7 cellular contexts compared by ENCODE assay signal in genomic region chrX:129786210-129786651, GRCh38. TPM values are rescaled to one million over a fixed set of nuclear protein-coding genes. Genes with fewer than 3 reads are reported as not detected.
DNase-seq lines count a peak whose midpoint lies in the region; ATAC-seq and TF ChIP-seq lines count a peak whose summit lies in the region.

No MANE protein-coding gene starts in this region.

- CTCF ChIA-PET in PC-9 (lab: Charles Lee): no interaction called here

- H3K9me2 ChIP-seq in PC-9 (ENCODE audit: insufficient read depth): no peaks in the 10 kb centered on the region

- H3F3A ChIP-seq in PC-9 (ENCODE audit: insufficient read depth, low read depth): no peaks in the 10 kb centered on the region

- no peaks in the 10 kb centered on the region for H3K9me3 Mint-ChIP-seq in natural killer cell treated with Interleukin-12 subunit alpha and Interleukin-12 subunit beta and Interleukin-15 and Interleukin-18, amount 100 ng/mL, for 72 hours

- H3K36me3 ChIP-seq in esophagus squamous epithelium (no peaks in the 10 kb centered on the region), PC-9 (ENCODE audit: low read depth) (no peaks in the 10 kb centered on the region)

- peaks cover 14% of the 10 kb centered on the region for H3K36me3 Mint-ChIP-seq in natural killer cell treated with Interleukin-12 subunit alpha and Interleukin-12 subunit beta and Interleukin-15 and Interleukin-18, amount 100 ng/mL, for 72 hours

- intact Hi-C loops in esophagus squamous epithelium (cut with DNase I) (no loop called here), PC-9 (cut with micrococcal nuclease; ENCODE audit: unreplicated experiment) (no loop called here)

- peak; percentile 86 for ATAC-seq in GM18870 (IDR thresholded peaks at IDR 0.05; ENCODE audit: unreplicated experiment)
- peak; percentile 73 for ATAC-seq in HG02610 (IDR thresholded peaks at IDR 0.05; ENCODE audit: unreplicated experiment)
- ATAC-seq in natural killer cell treated with Interleukin-12 subunit alpha and Interleukin-12 subunit beta and Interleukin-15 and Interleukin-18, amount 100 ng/mL, for 72 hours: no peak
- ATAC-seq in foreskin keratinocyte: no peak

- no peak for TF ChIP-seq CTCF in foreskin keratinocyte (conservative IDR thresholded peaks at IDR 0.05)
- no peak for TF ChIP-seq CTCF in esophagus squamous epithelium (IDR thresholded peaks at IDR 0.05)
- no peak for TF ChIP-seq CTCF in PC-9 (conservative IDR thresholded peaks at IDR 0.05)

- no peak overlapping the region for H2AFZ ChIP-seq in PC-9

- no peak overlapping the region for H3K4me2 ChIP-seq in PC-9

- H3K27me3 ChIP-seq in foreskin keratinocyte (no peaks in the 10 kb centered on the region), esophagus squamous epithelium (no peaks in the 10 kb centered on the region), PC-9 (ENCODE audit: insufficient read depth, low read depth) (no peaks in the 10 kb centered on the region)

- no peaks in the 10 kb centered on the region for H4K20me1 ChIP-seq in PC-9 (ENCODE audit: insufficient read depth)

- no peak overlapping the region for H3K4me3 ChIP-seq in esophagus squamous epithelium
- no peak overlapping the region for H3K4me3 ChIP-seq in PC-9

- H3K4me1 Mint-ChIP-seq in natural killer cell treated with Interleukin-12 subunit alpha and Interleukin-12 subunit beta and Interleukin-15 and Interleukin-18, amount 100 ng/mL, for 72 hours (ENCODE audit: low read depth in 2 of 2): peaks cover 54 to 62% of the 10 kb centered on the region in 2 donors

- no peaks in the 10 kb centered on the region for H3K79me2 ChIP-seq in PC-9 (ENCODE audit: low read depth)

- H3K9me3 ChIP-seq in esophagus squamous epithelium: no peaks in the 10 kb centered on the region
- H3K9me3 ChIP-seq in PC-9 (ENCODE audit: insufficient read depth, low read depth): no peaks in the 10 kb centered on the region

- H3K4me1 ChIP-seq in foreskin keratinocyte (no peaks in the 10 kb centered on the region), esophagus squamous epithelium (no peaks in the 10 kb centered on the region), PC-9 (replicated peaks; ENCODE audit: insufficient read depth) (no peaks in the 10 kb centered on the region)

- H3K27ac Mint-ChIP-seq in natural killer cell treated with Interleukin-12 subunit alpha and Interleukin-12 subunit beta and Interleukin-15 and Interleukin-18, amount 100 ng/mL, for 72 hours: peak overlapping the region; percentile 85 to 94

- H3K27me3 Mint-ChIP-seq in natural killer cell treated with Interleukin-12 subunit alpha and Interleukin-12 subunit beta and Interleukin-15 and Interleukin-18, amount 100 ng/mL, for 72 hours: no peaks in the 10 kb centered on the region

- no TSS peak for BruUV-seq in PC-9 (replicated peaks; lab: Mats Ljungman, UMichigan)

- 25 to 36% methylated on average over 2 to 3 of the region's 3 CpGs for WGBS in esophagus squamous epithelium, 2 donors

- peak; percentile 84 for DNase-seq in MV-4-11 (lab: John Stamatoyannopoulos, UW)
- DNase-seq in natural killer cell treated with Interleukin-12 subunit alpha and Interleukin-12 subunit beta and Interleukin-15 and Interleukin-18, amount 100 ng/mL, for 72 hours (ENCODE audit: low spot score): no peak
- DNase-seq in foreskin keratinocyte: no peak
- no peak for DNase-seq in esophagus squamous epithelium (lab: John Stamatoyannopoulos, UW)
- DNase-seq in PC-9: no peak

- no peak for TF ChIP-seq POLR2A in esophagus squamous epithelium (IDR thresholded peaks at IDR 0.05)

- peak overlapping the region; percentile 84 for H3K4me3 Mint-ChIP-seq in natural killer cell treated with Interleukin-12 subunit alpha and Interleukin-12 subunit beta and Interleukin-15 and Interleukin-18, amount 100 ng/mL, for 72 hours

- POLR2A ChIA-PET in PC-9 (lab: Charles Lee; ENCODE audit: unreplicated experiment): no interaction called here

- no peak overlapping the region for H3K27ac ChIP-seq in foreskin keratinocyte
- no peak overlapping the region for H3K27ac ChIP-seq in esophagus squamous epithelium
- no peak overlapping the region for H3K27ac ChIP-seq in PC-9

RNA-seq across cellular contexts. Expression of gene SASH3, which starts 6.5 kb away (rescaled TPM):
- total RNA-seq in natural killer cell treated with Interleukin-12 subunit alpha and Interleukin-12 subunit beta and Interleukin-15 and Interleukin-18, amount 100 ng/mL, for 72 hours: 100 to 1,000 TPM; 243 to 317 TPM
- total RNA-seq in foreskin keratinocyte (not detected in 2 replicates), esophagus squamous epithelium (1 to 10 TPM; 2.5 to 9.3 (median 4.0) TPM), PC-9 (2021) (not detected in 2 replicates)
- not detected in 2 replicates for polyA plus RNA-seq in foreskin keratinocyte

RNA-seq across cellular contexts. Expression of gene XPNPEP2, which starts 47.5 kb away (rescaled TPM):
- total RNA-seq in natural killer cell treated with Interleukin-12 subunit alpha and Interleukin-12 subunit beta and Interleukin-15 and Interleukin-18, amount 100 ng/mL, for 72 hours: under 1 TPM; 0.14 to 0.55 TPM
- total RNA-seq in foreskin keratinocyte (not detected in 2 replicates), esophagus squamous epithelium (1 to 10 TPM in 2 of 4 donors, under 1 TPM in 1, not detected in 1; 0.88 to 5.7 (median 3.6) TPM), PC-9 (2021) (not detected in 2 replicates)
- polyA plus RNA-seq in foreskin keratinocyte: not detected in 2 replicates

RNA-seq across cellular contexts. Expression of gene ZDHHC9, which starts 57.5 kb away (rescaled TPM):
- 10 to 100 TPM; 10.3 to 11.1 TPM for total RNA-seq in natural killer cell treated with Interleukin-12 subunit alpha and Interleukin-12 subunit beta and Interleukin-15 and Interleukin-18, amount 100 ng/mL, for 72 hours
- total RNA-seq in foreskin keratinocyte (18.9 and 23.0 TPM in 2 replicates), esophagus squamous epithelium (10 to 100 TPM; 11.3 to 22.3 (median 12.8) TPM), PC-9 (2021) (84.2 and 108 TPM in 2 replicates)
- polyA plus RNA-seq in foreskin keratinocyte: 15.7 and 17.7 TPM in 2 replicates

Comparison
In these comparisons a context has a peak if more than half of its experiments do, and no peak if none do; other contexts are left out.
1. ATAC-seq: peak in GM18870 (single experiment) and HG02610 (single experiment); none in natural killer cell treated with Interleukin-12 subunit alpha and Interleukin-12 subunit beta and Interleukin-15 and Interleukin-18, amount 100 ng/mL, for 72 hours (0 of 2) and foreskin keratinocyte (single experiment).
2. RNA of gene SASH3, which starts 6.5 kb away (total RNA-seq): 243 to 317 TPM in natural killer cell treated with Interleukin-12 subunit alpha and Interleukin-12 subunit beta and Interleukin-15 and Interleukin-18, amount 100 ng/mL, for 72 hours; 2.5 to 9.3 TPM in esophagus squamous epithelium, not detected in foreskin keratinocyte and not detected in PC-9; every median in the first group is over 10 times any median in the second.